ENCODE assay signal across 1 cellular context in genomic region chr14:68794130-68794855, GRCh38.
A peak's percentile ranks its signal among the peaks of the same experiment; 100 is the strongest.
TF ChIP-seq lines count a peak whose summit lies in the region.

No MANE protein-coding gene starts in this region.

TF ChIP-seq in WTC11, 78 proteins besides CTCF, POLR2A, EP300 and RAD21 (continued from another document):
- TF ChIP-seq ZNF219 (CRISPR knock-in tag; IDR thresholded peaks at IDR 0.05; ENCODE audit: borderline replicate concordance) (0 out of 2 replicates have a peak, but pooled peaks have one; percentile 2), ERG (CRISPR knock-in tag; IDR thresholded peaks at IDR 0.05) (0 out of 2 replicates have a peak, but pooled peaks have one; percentile 6), NR2C2 (CRISPR knock-in tag; IDR thresholded peaks at IDR 0.05) (no peak), ETV6 (CRISPR knock-in tag; IDR thresholded peaks at IDR 0.05) (peak; percentile 31), GABPB1 (CRISPR knock-in tag; IDR thresholded peaks at IDR 0.05) (0 out of 2 replicates have a peak, but pooled peaks have one; percentile 26), ZNF232 (CRISPR knock-in tag; IDR thresholded peaks at IDR 0.05) (peak; percentile 60; the same call in 1 of the 2 replicates)
